ENCODE assay signal across 1 cellular context in the genomic region with DNA sequence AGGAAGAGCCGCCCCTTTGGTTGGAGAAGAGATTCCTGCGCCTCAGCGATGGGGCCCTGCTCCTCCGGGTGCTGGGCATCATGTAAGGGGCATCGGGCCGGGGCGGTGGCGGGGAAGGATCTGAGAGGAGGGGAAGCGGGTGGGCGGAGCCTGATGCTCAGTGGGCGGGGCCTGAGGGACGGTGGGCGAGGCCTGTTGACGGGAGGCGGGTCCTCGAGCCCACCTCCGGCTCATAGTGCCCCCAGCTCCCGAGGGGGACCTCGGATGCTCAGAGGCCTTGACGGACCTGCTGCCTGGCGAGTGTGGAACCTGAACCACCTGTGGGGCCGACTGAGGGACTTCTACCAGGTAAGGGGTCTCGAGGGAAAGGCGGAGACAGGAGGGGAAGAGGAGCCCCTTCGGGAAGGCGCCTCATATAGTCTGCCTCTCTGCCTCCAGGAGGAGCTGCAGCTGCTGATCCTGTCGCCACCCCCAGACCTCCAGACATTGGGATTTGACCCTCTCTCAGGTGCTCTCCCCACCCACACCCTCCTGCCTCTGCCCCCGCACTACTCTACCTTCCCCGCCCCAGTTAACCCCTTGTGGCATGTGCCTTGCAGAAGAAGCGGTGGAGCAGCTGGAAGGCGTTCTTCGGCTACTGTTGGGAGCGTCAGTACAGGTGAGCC.
TF ChIP-seq lines count a peak whose summit lies in the region.

No MANE protein-coding gene starts in this region.

TF ChIP-seq in K562, 482 proteins besides CTCF, POLR2A, EP300 and RAD21 (continued from another document and continues in another):
- TF ChIP-seq, protein P1, sequence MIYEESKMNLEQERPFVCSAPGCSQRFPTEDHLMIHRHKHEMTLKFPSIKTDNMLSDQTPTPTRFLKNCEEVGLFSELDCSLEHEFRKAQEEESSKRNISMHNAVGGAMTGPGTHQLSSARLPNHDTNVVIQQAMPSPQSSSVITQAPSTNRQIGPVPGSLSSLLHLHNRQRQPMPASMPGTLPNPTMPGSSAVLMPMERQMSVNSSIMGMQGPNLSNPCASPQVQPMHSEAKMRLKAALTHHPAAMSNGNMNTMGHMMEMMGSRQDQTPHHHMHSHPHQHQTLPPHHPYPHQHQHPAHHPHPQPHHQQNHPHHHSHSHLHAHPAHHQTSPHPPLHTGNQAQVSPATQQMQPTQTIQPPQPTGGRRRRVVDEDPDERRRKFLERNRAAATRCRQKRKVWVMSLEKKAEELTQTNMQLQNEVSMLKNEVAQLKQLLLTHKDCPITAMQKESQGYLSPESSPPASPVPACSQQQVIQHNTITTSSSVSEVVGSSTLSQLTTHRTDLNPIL (CRISPR knock-in tag; IDR thresholded peaks at IDR 0.05): no peak
- TF ChIP-seq TEAD4 (IDR thresholded peaks at IDR 0.05; ENCODE audit: low read length) (no peak), TEAD4 (CRISPR knock-in tag; IDR thresholded peaks at IDR 0.05; ENCODE audit: borderline replicate concordance) (no peak), ATF7 (IDR thresholded peaks at IDR 0.05) (0 out of 2 replicates have a peak, but pooled peaks have one; percentile 11), FOXA3 (CRISPR knock-in tag; conservative IDR thresholded peaks at IDR 0.05 in 1 of 2, IDR thresholded peaks at IDR 0.05 in 1 of 2) (0 out of 4 replicates have a peak, but pooled peaks of 1 of the 2 experiments have one; percentile 21), KAT2B (IDR thresholded peaks at IDR 0.05; ENCODE audit: low read depth, low read length) (no peak), CSDE1 (IDR thresholded peaks at IDR 0.05) (no peak), MTA3 (IDR thresholded peaks at IDR 0.05; ENCODE audit: borderline replicate concordance) (0 out of 2 replicates have a peak, but pooled peaks have one; percentile 30), WHSC1 (IDR thresholded peaks at IDR 0.05; ENCODE audit: low read length) (no peak), MECOM (CRISPR knock-in tag; IDR thresholded peaks at IDR 0.05) (no peak), RBM14 (IDR thresholded peaks at IDR 0.05; ENCODE audit: borderline replicate concordance, insufficient read depth, low read depth, low read length) (no peak), HNRNPH1 (optimal IDR thresholded peaks at IDR 0.05; ENCODE audit: low read depth, low read length) (no peak), COPS2 (conservative IDR thresholded peaks at IDR 0.05) (no peak), ZNF785 (CRISPR knock-in tag; IDR thresholded peaks at IDR 0.05) (no peak), FUS (optimal IDR thresholded peaks at IDR 0.05; ENCODE audit: low read depth, low read length) (no peak), ZNF24 (IDR thresholded peaks at IDR 0.05) (no peak), RCOR1 (IDR thresholded peaks at IDR 0.05; ENCODE audit: borderline replicate concordance in 1 of 2, low read depth in 2 of 2, low read length in 2 of 2) (no peak), ZNF699 (CRISPR knock-in tag; IDR thresholded peaks at IDR 0.05; ENCODE audit: insufficient replicate concordance) (no peak), EGR1 (conservative IDR thresholded peaks at IDR 0.05) (peak; percentile 73)
- TF ChIP-seq, protein P2, sequence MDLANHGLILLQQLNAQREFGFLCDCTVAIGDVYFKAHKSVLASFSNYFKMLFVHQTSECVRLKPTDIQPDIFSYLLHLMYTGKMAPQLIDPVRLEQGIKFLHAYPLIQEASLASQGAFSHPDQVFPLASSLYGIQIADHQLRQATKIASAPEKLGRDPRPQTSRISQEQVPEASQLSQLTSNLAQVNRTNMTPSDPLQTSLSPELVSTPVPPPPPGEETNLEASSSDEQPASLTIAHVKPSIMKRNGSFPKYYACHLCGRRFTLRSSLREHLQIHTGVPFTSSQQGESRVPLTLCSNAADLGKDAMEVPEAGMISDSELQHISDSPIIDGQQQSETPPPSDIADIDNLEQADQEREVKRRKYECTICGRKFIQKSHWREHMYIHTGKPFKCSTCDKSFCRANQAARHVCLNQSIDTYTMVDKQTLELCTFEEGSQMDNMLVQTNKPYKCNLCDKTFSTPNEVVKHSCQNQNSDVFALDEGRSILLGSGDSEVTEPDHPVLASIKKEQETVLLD (IDR thresholded peaks at IDR 0.05): no peak
- TF ChIP-seq, protein P3, sequence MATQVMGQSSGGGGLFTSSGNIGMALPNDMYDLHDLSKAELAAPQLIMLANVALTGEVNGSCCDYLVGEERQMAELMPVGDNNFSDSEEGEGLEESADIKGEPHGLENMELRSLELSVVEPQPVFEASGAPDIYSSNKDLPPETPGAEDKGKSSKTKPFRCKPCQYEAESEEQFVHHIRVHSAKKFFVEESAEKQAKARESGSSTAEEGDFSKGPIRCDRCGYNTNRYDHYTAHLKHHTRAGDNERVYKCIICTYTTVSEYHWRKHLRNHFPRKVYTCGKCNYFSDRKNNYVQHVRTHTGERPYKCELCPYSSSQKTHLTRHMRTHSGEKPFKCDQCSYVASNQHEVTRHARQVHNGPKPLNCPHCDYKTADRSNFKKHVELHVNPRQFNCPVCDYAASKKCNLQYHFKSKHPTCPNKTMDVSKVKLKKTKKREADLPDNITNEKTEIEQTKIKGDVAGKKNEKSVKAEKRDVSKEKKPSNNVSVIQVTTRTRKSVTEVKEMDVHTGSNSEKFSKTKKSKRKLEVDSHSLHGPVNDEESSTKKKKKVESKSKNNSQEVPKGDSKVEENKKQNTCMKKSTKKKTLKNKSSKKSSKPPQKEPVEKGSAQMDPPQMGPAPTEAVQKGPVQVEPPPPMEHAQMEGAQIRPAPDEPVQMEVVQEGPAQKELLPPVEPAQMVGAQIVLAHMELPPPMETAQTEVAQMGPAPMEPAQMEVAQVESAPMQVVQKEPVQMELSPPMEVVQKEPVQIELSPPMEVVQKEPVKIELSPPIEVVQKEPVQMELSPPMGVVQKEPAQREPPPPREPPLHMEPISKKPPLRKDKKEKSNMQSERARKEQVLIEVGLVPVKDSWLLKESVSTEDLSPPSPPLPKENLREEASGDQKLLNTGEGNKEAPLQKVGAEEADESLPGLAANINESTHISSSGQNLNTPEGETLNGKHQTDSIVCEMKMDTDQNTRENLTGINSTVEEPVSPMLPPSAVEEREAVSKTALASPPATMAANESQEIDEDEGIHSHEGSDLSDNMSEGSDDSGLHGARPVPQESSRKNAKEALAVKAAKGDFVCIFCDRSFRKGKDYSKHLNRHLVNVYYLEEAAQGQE (CRISPR knock-in tag; IDR thresholded peaks at IDR 0.05; ENCODE audit: low read depth): no peak
- TF ChIP-seq, protein P4, sequence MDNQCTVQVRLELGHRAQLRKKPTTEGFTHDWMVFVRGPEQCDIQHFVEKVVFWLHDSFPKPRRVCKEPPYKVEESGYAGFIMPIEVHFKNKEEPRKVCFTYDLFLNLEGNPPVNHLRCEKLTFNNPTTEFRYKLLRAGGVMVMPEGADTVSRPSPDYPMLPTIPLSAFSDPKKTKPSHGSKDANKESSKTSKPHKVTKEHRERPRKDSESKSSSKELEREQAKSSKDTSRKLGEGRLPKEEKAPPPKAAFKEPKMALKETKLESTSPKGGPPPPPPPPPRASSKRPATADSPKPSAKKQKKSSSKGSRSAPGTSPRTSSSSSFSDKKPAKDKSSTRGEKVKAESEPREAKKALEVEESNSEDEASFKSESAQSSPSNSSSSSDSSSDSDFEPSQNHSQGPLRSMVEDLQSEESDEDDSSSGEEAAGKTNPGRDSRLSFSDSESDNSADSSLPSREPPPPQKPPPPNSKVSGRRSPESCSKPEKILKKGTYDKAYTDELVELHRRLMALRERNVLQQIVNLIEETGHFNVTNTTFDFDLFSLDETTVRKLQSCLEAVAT (IDR thresholded peaks at IDR 0.05): 0 out of 4 replicates have a peak, but pooled peaks of 1 of the 2 experiments have one; percentile 22
- TF ChIP-seq, protein P5, sequence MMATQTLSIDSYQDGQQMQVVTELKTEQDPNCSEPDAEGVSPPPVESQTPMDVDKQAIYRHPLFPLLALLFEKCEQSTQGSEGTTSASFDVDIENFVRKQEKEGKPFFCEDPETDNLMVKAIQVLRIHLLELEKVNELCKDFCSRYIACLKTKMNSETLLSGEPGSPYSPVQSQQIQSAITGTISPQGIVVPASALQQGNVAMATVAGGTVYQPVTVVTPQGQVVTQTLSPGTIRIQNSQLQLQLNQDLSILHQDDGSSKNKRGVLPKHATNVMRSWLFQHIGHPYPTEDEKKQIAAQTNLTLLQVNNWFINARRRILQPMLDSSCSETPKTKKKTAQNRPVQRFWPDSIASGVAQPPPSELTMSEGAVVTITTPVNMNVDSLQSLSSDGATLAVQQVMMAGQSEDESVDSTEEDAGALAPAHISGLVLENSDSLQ (IDR thresholded peaks at IDR 0.05): 0 out of 2 replicates have a peak, but pooled peaks have one; percentile 9
- TF ChIP-seq, protein P6, sequence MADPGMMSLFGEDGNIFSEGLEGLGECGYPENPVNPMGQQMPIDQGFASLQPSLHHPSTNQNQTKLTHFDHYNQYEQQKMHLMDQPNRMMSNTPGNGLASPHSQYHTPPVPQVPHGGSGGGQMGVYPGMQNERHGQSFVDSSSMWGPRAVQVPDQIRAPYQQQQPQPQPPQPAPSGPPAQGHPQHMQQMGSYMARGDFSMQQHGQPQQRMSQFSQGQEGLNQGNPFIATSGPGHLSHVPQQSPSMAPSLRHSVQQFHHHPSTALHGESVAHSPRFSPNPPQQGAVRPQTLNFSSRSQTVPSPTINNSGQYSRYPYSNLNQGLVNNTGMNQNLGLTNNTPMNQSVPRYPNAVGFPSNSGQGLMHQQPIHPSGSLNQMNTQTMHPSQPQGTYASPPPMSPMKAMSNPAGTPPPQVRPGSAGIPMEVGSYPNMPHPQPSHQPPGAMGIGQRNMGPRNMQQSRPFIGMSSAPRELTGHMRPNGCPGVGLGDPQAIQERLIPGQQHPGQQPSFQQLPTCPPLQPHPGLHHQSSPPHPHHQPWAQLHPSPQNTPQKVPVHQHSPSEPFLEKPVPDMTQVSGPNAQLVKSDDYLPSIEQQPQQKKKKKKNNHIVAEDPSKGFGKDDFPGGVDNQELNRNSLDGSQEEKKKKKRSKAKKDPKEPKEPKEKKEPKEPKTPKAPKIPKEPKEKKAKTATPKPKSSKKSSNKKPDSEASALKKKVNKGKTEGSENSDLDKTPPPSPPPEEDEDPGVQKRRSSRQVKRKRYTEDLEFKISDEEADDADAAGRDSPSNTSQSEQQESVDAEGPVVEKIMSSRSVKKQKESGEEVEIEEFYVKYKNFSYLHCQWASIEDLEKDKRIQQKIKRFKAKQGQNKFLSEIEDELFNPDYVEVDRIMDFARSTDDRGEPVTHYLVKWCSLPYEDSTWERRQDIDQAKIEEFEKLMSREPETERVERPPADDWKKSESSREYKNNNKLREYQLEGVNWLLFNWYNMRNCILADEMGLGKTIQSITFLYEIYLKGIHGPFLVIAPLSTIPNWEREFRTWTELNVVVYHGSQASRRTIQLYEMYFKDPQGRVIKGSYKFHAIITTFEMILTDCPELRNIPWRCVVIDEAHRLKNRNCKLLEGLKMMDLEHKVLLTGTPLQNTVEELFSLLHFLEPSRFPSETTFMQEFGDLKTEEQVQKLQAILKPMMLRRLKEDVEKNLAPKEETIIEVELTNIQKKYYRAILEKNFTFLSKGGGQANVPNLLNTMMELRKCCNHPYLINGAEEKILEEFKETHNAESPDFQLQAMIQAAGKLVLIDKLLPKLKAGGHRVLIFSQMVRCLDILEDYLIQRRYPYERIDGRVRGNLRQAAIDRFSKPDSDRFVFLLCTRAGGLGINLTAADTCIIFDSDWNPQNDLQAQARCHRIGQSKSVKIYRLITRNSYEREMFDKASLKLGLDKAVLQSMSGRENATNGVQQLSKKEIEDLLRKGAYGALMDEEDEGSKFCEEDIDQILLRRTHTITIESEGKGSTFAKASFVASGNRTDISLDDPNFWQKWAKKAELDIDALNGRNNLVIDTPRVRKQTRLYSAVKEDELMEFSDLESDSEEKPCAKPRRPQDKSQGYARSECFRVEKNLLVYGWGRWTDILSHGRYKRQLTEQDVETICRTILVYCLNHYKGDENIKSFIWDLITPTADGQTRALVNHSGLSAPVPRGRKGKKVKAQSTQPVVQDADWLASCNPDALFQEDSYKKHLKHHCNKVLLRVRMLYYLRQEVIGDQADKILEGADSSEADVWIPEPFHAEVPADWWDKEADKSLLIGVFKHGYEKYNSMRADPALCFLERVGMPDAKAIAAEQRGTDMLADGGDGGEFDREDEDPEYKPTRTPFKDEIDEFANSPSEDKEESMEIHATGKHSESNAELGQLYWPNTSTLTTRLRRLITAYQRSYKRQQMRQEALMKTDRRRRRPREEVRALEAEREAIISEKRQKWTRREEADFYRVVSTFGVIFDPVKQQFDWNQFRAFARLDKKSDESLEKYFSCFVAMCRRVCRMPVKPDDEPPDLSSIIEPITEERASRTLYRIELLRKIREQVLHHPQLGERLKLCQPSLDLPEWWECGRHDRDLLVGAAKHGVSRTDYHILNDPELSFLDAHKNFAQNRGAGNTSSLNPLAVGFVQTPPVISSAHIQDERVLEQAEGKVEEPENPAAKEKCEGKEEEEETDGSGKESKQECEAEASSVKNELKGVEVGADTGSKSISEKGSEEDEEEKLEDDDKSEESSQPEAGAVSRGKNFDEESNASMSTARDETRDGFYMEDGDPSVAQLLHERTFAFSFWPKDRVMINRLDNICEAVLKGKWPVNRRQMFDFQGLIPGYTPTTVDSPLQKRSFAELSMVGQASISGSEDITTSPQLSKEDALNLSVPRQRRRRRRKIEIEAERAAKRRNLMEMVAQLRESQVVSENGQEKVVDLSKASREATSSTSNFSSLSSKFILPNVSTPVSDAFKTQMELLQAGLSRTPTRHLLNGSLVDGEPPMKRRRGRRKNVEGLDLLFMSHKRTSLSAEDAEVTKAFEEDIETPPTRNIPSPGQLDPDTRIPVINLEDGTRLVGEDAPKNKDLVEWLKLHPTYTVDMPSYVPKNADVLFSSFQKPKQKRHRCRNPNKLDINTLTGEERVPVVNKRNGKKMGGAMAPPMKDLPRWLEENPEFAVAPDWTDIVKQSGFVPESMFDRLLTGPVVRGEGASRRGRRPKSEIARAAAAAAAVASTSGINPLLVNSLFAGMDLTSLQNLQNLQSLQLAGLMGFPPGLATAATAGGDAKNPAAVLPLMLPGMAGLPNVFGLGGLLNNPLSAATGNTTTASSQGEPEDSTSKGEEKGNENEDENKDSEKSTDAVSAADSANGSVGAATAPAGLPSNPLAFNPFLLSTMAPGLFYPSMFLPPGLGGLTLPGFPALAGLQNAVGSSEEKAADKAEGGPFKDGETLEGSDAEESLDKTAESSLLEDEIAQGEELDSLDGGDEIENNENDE (IDR thresholded peaks at IDR 0.05; ENCODE audit: low read depth, low read length): no peak
- TF ChIP-seq, protein P7, sequence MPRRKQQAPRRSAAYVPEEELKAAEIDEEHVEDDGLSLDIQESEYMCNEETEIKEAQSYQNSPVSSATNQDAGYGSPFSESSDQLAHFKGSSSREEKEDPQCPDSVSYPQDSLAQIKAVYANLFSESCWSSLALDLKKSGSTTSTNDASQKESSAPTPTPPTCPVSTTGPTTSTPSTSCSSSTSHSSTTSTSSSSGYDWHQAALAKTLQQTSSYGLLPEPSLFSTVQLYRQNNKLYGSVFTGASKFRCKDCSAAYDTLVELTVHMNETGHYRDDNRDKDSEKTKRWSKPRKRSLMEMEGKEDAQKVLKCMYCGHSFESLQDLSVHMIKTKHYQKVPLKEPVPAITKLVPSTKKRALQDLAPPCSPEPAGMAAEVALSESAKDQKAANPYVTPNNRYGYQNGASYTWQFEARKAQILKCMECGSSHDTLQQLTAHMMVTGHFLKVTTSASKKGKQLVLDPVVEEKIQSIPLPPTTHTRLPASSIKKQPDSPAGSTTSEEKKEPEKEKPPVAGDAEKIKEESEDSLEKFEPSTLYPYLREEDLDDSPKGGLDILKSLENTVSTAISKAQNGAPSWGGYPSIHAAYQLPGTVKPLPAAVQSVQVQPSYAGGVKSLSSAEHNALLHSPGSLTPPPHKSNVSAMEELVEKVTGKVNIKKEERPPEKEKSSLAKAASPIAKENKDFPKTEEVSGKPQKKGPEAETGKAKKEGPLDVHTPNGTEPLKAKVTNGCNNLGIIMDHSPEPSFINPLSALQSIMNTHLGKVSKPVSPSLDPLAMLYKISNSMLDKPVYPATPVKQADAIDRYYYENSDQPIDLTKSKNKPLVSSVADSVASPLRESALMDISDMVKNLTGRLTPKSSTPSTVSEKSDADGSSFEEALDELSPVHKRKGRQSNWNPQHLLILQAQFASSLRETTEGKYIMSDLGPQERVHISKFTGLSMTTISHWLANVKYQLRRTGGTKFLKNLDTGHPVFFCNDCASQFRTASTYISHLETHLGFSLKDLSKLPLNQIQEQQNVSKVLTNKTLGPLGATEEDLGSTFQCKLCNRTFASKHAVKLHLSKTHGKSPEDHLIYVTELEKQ (CRISPR knock-in tag; IDR thresholded peaks at IDR 0.05): no peak
